ENCODE assay signal across 23 cellular contexts in genomic region chr7:74006032-74006431, GRCh38. TPM values are rescaled to one million over a fixed set of nuclear protein-coding genes. Genes with fewer than 3 reads are reported as not detected.
DNase-seq lines count a peak whose midpoint lies in the region; ATAC-seq and TF ChIP-seq lines count a peak whose summit lies in the region.
"Had no signal": no experiment of that assay in that cellular context is flagged by ENCODE, and none has a peak within 500 bp of the region (broad histone marks: within the 10 kb centered on the region; RNA-seq: fewer than 3 reads in every experiment).

No MANE protein-coding gene starts in this region.

- no peak overlapping the region for H4K8ac ChIP-seq in mesenchymal stem cell (ENCODE audit: low read length)

- H3K79me1 ChIP-seq in mesenchymal stem cell (replicated peaks; ENCODE audit: low read length, poor library complexity, severe bottlenecking), result no peaks in the 10 kb centered on the region

- no peak overlapping the region for H3K27ac Mint-ChIP-seq in neural progenitor cell
- H3K27ac Mint-ChIP-seq: CD4-positive, CD25-positive, alpha-beta regulatory T cell; HFFc6 had no signal

- H4K91ac ChIP-seq in mesenchymal stem cell (ENCODE audit: low read length), result no peak overlapping the region

- in situ Hi-C loops in gastrocnemius medialis (cut with MboI; ENCODE audit: low sequenced_read_pairs in 4 of 4), result no loop called here

- H3K36me3 Mint-ChIP-seq in neural progenitor cell, result no peaks in the 10 kb centered on the region
- H3K36me3 Mint-ChIP-seq: CD4-positive, CD25-positive, alpha-beta regulatory T cell had no signal

- no peaks in the 10 kb centered on the region for H4K20me1 ChIP-seq in neural progenitor cell (ENCODE audit: low read depth)

- no peaks in the 10 kb centered on the region for H3K36me3 ChIP-seq in esophagus muscularis mucosa
- no peaks in the 10 kb centered on the region for H3K36me3 ChIP-seq in neural progenitor cell
- no peaks in the 10 kb centered on the region for H3K36me3 ChIP-seq in MG63
- no peaks in the 10 kb centered on the region for H3K36me3 ChIP-seq in mesenchymal stem cell (ENCODE audit: control insufficient read depth in 1 of 2, insufficient read depth in 2 of 2, low read depth in 1 of 2, low read length in 2 of 2)
- no peaks in the 10 kb centered on the region for H3K36me3 ChIP-seq in gastrocnemius medialis
- H3K36me3 ChIP-seq: BE2C had no signal

- DNase-seq in ELF-1 (ENCODE audit: low read depth, low spot score), result peak; percentile 61
- peak; percentile 23 for DNase-seq in RPMI7951 (ENCODE audit: low read depth)
- no peak for DNase-seq in esophagus muscularis mucosa (ENCODE audit: extremely low spot score)
- DNase-seq in neural progenitor cell (ENCODE audit: low spot score), result no peak
- DNase-seq in MG63, result no peak
- no peak for DNase-seq in mesenchymal stem cell
- no peak for DNase-seq in gastrocnemius medialis
- DNase-seq in midbrain (lab: John Stamatoyannopoulos, UW), result no peak
- DNase-seq: BE2C; CD4-positive, CD25-positive, alpha-beta regulatory T cell; COR-L47; GDM1; H7; HFFc6; NCI-H1048; NCI-H1436; NCI-H2029 treated with DMSO at 0.1 percent for 48 hours; NCI-H774 had no signal

- peak overlapping the region; percentile 70 for H3K4me3 Mint-ChIP-seq in neural progenitor cell
- H3K4me3 Mint-ChIP-seq: CD4-positive, CD25-positive, alpha-beta regulatory T cell; HFFc6 had no signal

- no peak for TF ChIP-seq EP300 in esophagus muscularis mucosa (IDR thresholded peaks at IDR 0.05)

- no peaks in the 10 kb centered on the region for H3F3A ChIP-seq in neural progenitor cell (ENCODE audit: low read depth)

- H3K27me3 Mint-ChIP-seq in neural progenitor cell (ENCODE audit: insufficient read depth, low read depth), result peaks cover 11% of the 10 kb centered on the region

- no peaks in the 10 kb centered on the region for H3K9me3 ChIP-seq in esophagus muscularis mucosa
- no peaks in the 10 kb centered on the region for H3K9me3 ChIP-seq in neural progenitor cell (ENCODE audit: low read depth)
- H3K9me3 ChIP-seq in MG63, result no peaks in the 10 kb centered on the region
- H3K9me3 ChIP-seq in mesenchymal stem cell (ENCODE audit: control insufficient read depth, low read length), result no peaks in the 10 kb centered on the region
- no peaks in the 10 kb centered on the region for H3K9me3 ChIP-seq in gastrocnemius medialis
- H3K9me3 ChIP-seq: BE2C had no signal

- H3K4me2 ChIP-seq in neural progenitor cell (no peak overlapping the region), mesenchymal stem cell (ENCODE audit: low read length, poor library complexity, severe bottlenecking) (no peak overlapping the region)
- H3K4me2 ChIP-seq: KMS-11 had no signal

- H3K27ac ChIP-seq in esophagus muscularis mucosa (replicated peaks in 1 of 4) (peak overlapping the region in 3 of 4 donors; percentile 31 to 44 (median 34)), neural progenitor cell (no peak overlapping the region), mesenchymal stem cell (ENCODE audit: low read length, poor library complexity, severe bottlenecking) (no peak overlapping the region), gastrocnemius medialis (no peak overlapping the region)
- H3K27ac ChIP-seq: KMS-11 had no signal

- peaks cover 2% of the 10 kb centered on the region for H3K4me1 Mint-ChIP-seq in neural progenitor cell

- intact Hi-C loops in esophagus muscularis mucosa (cut with DNase I) (no loop called here), gastrocnemius medialis (cut with DNase I; ENCODE audit: low total_unique reads) (no loop called here)

- no peak overlapping the region for H3K4ac ChIP-seq in mesenchymal stem cell (ENCODE audit: low read depth in 1 of 2, low read length in 2 of 2)

- no peak overlapping the region for H2AK5ac ChIP-seq in mesenchymal stem cell (ENCODE audit: low read length, severe bottlenecking)

- no peak for TF ChIP-seq CTCF in esophagus muscularis mucosa (IDR thresholded peaks at IDR 0.05)
- no peak for TF ChIP-seq CTCF in neural progenitor cell (IDR thresholded peaks at IDR 0.05)
- TF ChIP-seq CTCF in gastrocnemius medialis (IDR thresholded peaks at IDR 0.05 in 4 of 5, conservative IDR thresholded peaks at IDR 0.05 in 1 of 5), result no peak

- WGBS in esophagus muscularis mucosa, result 64% methylated on average over 4 of the region's 5 CpGs
- 80% methylated on average over 5 of the region's 5 CpGs for WGBS in mesenchymal stem cell

- no peak for TF ChIP-seq POLR2A in esophagus muscularis mucosa (IDR thresholded peaks at IDR 0.05; ENCODE audit: low read depth)
- no peak for TF ChIP-seq POLR2A in gastrocnemius medialis (IDR thresholded peaks at IDR 0.05)

- H2BK15ac ChIP-seq in mesenchymal stem cell (ENCODE audit: low read depth, poor library complexity, severe bottlenecking), result no peak overlapping the region

- no peak overlapping the region for H3K23ac ChIP-seq in mesenchymal stem cell (ENCODE audit: low read length in 2 of 2)

- H2BK12ac ChIP-seq in mesenchymal stem cell (ENCODE audit: low read length in 2 of 2), result no peak overlapping the region

- peaks cover 21 to 51% (median 42%) of the 10 kb centered on the region in 4 donors for H3K4me1 ChIP-seq in esophagus muscularis mucosa
- H3K4me1 ChIP-seq in neural progenitor cell, result no peaks in the 10 kb centered on the region
- peaks cover 19% of the 10 kb centered on the region for H3K4me1 ChIP-seq in mesenchymal stem cell (ENCODE audit: control insufficient read depth, insufficient read depth, low read depth, low read length)
- peaks cover 13% of the 10 kb centered on the region in 2 donors for H3K4me1 ChIP-seq in gastrocnemius medialis

- no peak overlapping the region for H3K14ac ChIP-seq in mesenchymal stem cell (ENCODE audit: low read length in 2 of 2)

- H3K27me3 ChIP-seq in esophagus muscularis mucosa (no peaks in the 10 kb centered on the region), neural progenitor cell (no peaks in the 10 kb centered on the region), MG63 (no peaks in the 10 kb centered on the region), mesenchymal stem cell (ENCODE audit: control insufficient read depth in 1 of 2, insufficient read depth in 1 of 2, low read length in 2 of 2) (peaks cover 4 to 39% of the 10 kb centered on the region in 2 experiments), gastrocnemius medialis (no peaks in the 10 kb centered on the region)
- H3K27me3 ChIP-seq: BE2C had no signal

- H3K4me3 ChIP-seq in esophagus muscularis mucosa (no peak overlapping the region), neural progenitor cell (no peak overlapping the region), MG63 (no peak overlapping the region), mesenchymal stem cell (ENCODE audit: insufficient read depth in 1 of 2, low read depth in 1 of 2, low read length in 2 of 2) (no peak overlapping the region), gastrocnemius medialis (no peak overlapping the region)

- H3K79me2 ChIP-seq in neural progenitor cell (ENCODE audit: low read depth), result no peaks in the 10 kb centered on the region

- H3K9me3 Mint-ChIP-seq in neural progenitor cell, result no peaks in the 10 kb centered on the region
- H3K9me3 Mint-ChIP-seq: CD4-positive, CD25-positive, alpha-beta regulatory T cell; HFFc6 had no signal

- ATAC-seq in gastrocnemius medialis, result no peak
- ATAC-seq: HepG2 had no signal

- no peak overlapping the region for H2BK120ac ChIP-seq in mesenchymal stem cell (ENCODE audit: low read depth, low read length)

- no peak overlapping the region for H2AFZ ChIP-seq in neural progenitor cell (replicated peaks)
- H2AFZ ChIP-seq in mesenchymal stem cell (ENCODE audit: low read depth, low read length), result no peak overlapping the region

- H3K18ac ChIP-seq in mesenchymal stem cell (ENCODE audit: low read depth in 1 of 2, low read length in 2 of 2), result no peak overlapping the region

- H3K9ac ChIP-seq in neural progenitor cell, result no peak overlapping the region
- H3K9ac ChIP-seq in mesenchymal stem cell (ENCODE audit: low read length), result no peak overlapping the region
- H3K9ac ChIP-seq: KMS-11 had no signal

- H2BK5ac ChIP-seq in mesenchymal stem cell (ENCODE audit: low read depth, low read length, poor library complexity, severe bottlenecking), result no peak overlapping the region

RNA-seq across cellular contexts. Expression of gene ELN, which starts 21.9 kb away (rescaled TPM):
- total RNA-seq in RPMI7951 (2014; rRNA removed; shearing (Covaris generic)), result 0.12 and 0.59 TPM in 2 replicates
- 100 to 1,000 TPM; 337 to 646 (median 447) TPM for total RNA-seq in esophagus muscularis mucosa
- total RNA-seq in neural progenitor cell (ENCODE audit: low replicate concordance), result 0.47 and 1.1 TPM in 2 replicates
- not detected in 2 replicates for total RNA-seq in MG63 (2014; rRNA removed; shearing (Covaris generic); ENCODE audit: low replicate concordance)
- 0.18 TPM for polyA plus RNA-seq in mesenchymal stem cell (2013, experiment 1 of 2)
- polyA plus RNA-seq in mesenchymal stem cell (2013, experiment 2 of 2), result 0.11 TPM
- total RNA-seq in gastrocnemius medialis, result 10 to 100 TPM in 1 of 4 donors, 1 to 10 TPM in 3; 5.3 to 14.8 (median 6.9) TPM
- total RNA-seq: MCF 10A, NCI-H460, SK-MEL-5 had no signal
- polyA plus RNA-seq: CD4-positive, CD25-positive, alpha-beta regulatory T cell had no signal

Comparison
In these comparisons a context has a peak if more than half of its experiments do, and no peak if none do; other contexts are left out.
1. DNase-seq: peak in ELF-1 (single experiment) and RPMI7951 (single experiment); none in esophagus muscularis mucosa (single experiment), neural progenitor cell (single experiment), MG63 (single experiment), mesenchymal stem cell (single experiment), gastrocnemius medialis (0 of 2) and midbrain (single experiment).
2. H3K27ac ChIP-seq: peak in esophagus muscularis mucosa (3 of 4); none in neural progenitor cell (single experiment), mesenchymal stem cell (single experiment) and gastrocnemius medialis (0 of 4).
3. RNA of gene ELN, which starts 21.9 kb away (total RNA-seq): 337 to 646 TPM in esophagus muscularis mucosa; 5.3 to 14.8 TPM in gastrocnemius medialis, 0.47 to 1.1 TPM in neural progenitor cell, 0.12 to 0.59 TPM in RPMI7951 and not detected in MG63; every median in the first group is over 10 times any median in the second.